9 cellular contexts compared by ENCODE assay signal in genomic region chr4:73055241-73055897, GRCh38. TPM values are rescaled to one million over a fixed set of nuclear protein-coding genes. Genes with fewer than 3 reads are reported as not detected.
DNase-seq lines count a peak whose midpoint lies in the region; ATAC-seq, FAIRE-seq and TF ChIP-seq lines count a peak whose summit lies in the region.
"Had no signal": no experiment of that assay in that cellular context is flagged by ENCODE, and none has a peak within 500 bp of the region (broad histone marks: within the 10 kb centered on the region; RNA-seq: fewer than 3 reads in every experiment).

No MANE protein-coding gene starts in this region.

- H3K27me3 Mint-ChIP-seq in CD8-positive, alpha-beta T cell (ENCODE audit: low read depth): no peaks in the 10 kb centered on the region
- no peaks in the 10 kb centered on the region for H3K27me3 Mint-ChIP-seq in activated T-helper 2 cell treated with anti-CD3 and anti-CD28 coated beads, Interferon-gamma antibody, Interleukin-2, Interleukin-4, amounts not matched to agents 10 μg/mL and 5 μg/mL and 100 μg/mL, durations not matched to agents 14 hours and 24 hours and 36 hours (ENCODE audit: low read depth)

- no peak for FAIRE-seq in RCC 7860 (lab: Jason Lieb, UNC)

- H3K4me1 Mint-ChIP-seq in CD8-positive, alpha-beta T cell (ENCODE audit: low read depth): no peaks in the 10 kb centered on the region
- H3K4me1 Mint-ChIP-seq in activated T-helper 2 cell treated with anti-CD3 and anti-CD28 coated beads, Interferon-gamma antibody, Interleukin-2, Interleukin-4, amounts not matched to agents 10 μg/mL and 5 μg/mL and 100 μg/mL, durations not matched to agents 14 hours and 24 hours and 36 hours (ENCODE audit: low read depth): peaks cover 7% of the 10 kb centered on the region

- CTCF ChIA-PET in CD8-positive, alpha-beta T cell (lab: Charles Lee): no interaction called here

- no peaks in the 10 kb centered on the region for H3K4me1 ChIP-seq in CD8-positive, alpha-beta T cell (ENCODE audit: insufficient read depth, low read length)

- no peaks in the 10 kb centered on the region for H3K27me3 ChIP-seq in CD8-positive, alpha-beta T cell (ENCODE audit: insufficient read depth, low read length)

- H3K4me3 ChIP-seq in CD8-positive, alpha-beta T cell (ENCODE audit: low read depth, low read length): no peak overlapping the region

- peaks cover 34% of the 10 kb centered on the region for H3K36me3 ChIP-seq in CD8-positive, alpha-beta T cell (ENCODE audit: insufficient read depth, low read length)

- H3K27ac ChIP-seq in CD8-positive, alpha-beta T cell (ENCODE audit: low read depth, low read length): no peak overlapping the region

- H3K4me3 Mint-ChIP-seq in CD8-positive, alpha-beta T cell: no peak overlapping the region
- no peak overlapping the region for H3K4me3 Mint-ChIP-seq in activated T-helper 2 cell treated with anti-CD3 and anti-CD28 coated beads, Interferon-gamma antibody, Interleukin-2, Interleukin-4, amounts not matched to agents 10 μg/mL and 5 μg/mL and 100 μg/mL, durations not matched to agents 14 hours and 24 hours and 36 hours (ENCODE audit: low read depth)

- TF ChIP-seq CTCF in CD8-positive, alpha-beta T cell (IDR thresholded peaks at IDR 0.05): no peak

- ATAC-seq in CD8-positive, alpha-beta T cell: no peak
- peak; percentile 72 for ATAC-seq in GM19372 (IDR thresholded peaks at IDR 0.05; ENCODE audit: low read depth, unreplicated experiment)
- ATAC-seq in HG02973 (IDR thresholded peaks at IDR 0.05; ENCODE audit: unreplicated experiment): peak; percentile 78
- ATAC-seq: Right ventricle myocardium inferior had no signal

- H3K36me3 Mint-ChIP-seq in CD8-positive, alpha-beta T cell: peaks cover 71% of the 10 kb centered on the region
- H3K36me3 Mint-ChIP-seq in activated T-helper 2 cell treated with anti-CD3 and anti-CD28 coated beads, Interferon-gamma antibody, Interleukin-2, Interleukin-4, amounts not matched to agents 10 μg/mL and 5 μg/mL and 100 μg/mL, durations not matched to agents 14 hours and 24 hours and 36 hours (ENCODE audit: low read depth): peaks cover 50% of the 10 kb centered on the region

- DNase-seq in CD8-positive, alpha-beta T cell: no peak
- no peak for DNase-seq in activated T-helper 2 cell treated with anti-CD3 and anti-CD28 coated beads, Interferon-gamma antibody, Interleukin-2, Interleukin-4, amounts not matched to agents 10 μg/mL and 5 μg/mL and 100 μg/mL, durations not matched to agents 14 hours and 24 hours and 36 hours (ENCODE audit: low spot score)
- no peak for DNase-seq in erythroblast (lab: John Stamatoyannopoulos, UW)
- DNase-seq in NCI-H1417 treated with DMSO at 0.1 percent for 48 hours (lab: John Stamatoyannopoulos, UW): no peak
- no peak for DNase-seq in DMS79 (lab: John Stamatoyannopoulos, UW)
- DNase-seq in RCC 7860 (ENCODE audit: low spot score): no peak

- POLR2A ChIA-PET in CD8-positive, alpha-beta T cell (lab: Charles Lee): no interaction called here

- H3K9me3 Mint-ChIP-seq in CD8-positive, alpha-beta T cell: no peaks in the 10 kb centered on the region
- H3K9me3 Mint-ChIP-seq in activated T-helper 2 cell treated with anti-CD3 and anti-CD28 coated beads, Interferon-gamma antibody, Interleukin-2, Interleukin-4, amounts not matched to agents 10 μg/mL and 5 μg/mL and 100 μg/mL, durations not matched to agents 14 hours and 24 hours and 36 hours: no peaks in the 10 kb centered on the region

- intact Hi-C loops in CD8-positive, alpha-beta T cell (cut with DNase I, micrococcal nuclease): no loop called here
- intact Hi-C loops in activated T-helper 2 cell treated with anti-CD3 and anti-CD28 coated beads, Interferon-gamma antibody, Interleukin-2, Interleukin-4, amounts not matched to agents 10 μg/mL and 5 μg/mL and 100 μg/mL, durations not matched to agents 14 hours and 24 hours and 36 hours (cut with micrococcal nuclease): no loop called here

- no peaks in the 10 kb centered on the region for H3K9me3 ChIP-seq in CD8-positive, alpha-beta T cell (ENCODE audit: low read length)

- H3K27ac Mint-ChIP-seq in CD8-positive, alpha-beta T cell: peak overlapping the region; percentile 55
- H3K27ac Mint-ChIP-seq in activated T-helper 2 cell treated with anti-CD3 and anti-CD28 coated beads, Interferon-gamma antibody, Interleukin-2, Interleukin-4, amounts not matched to agents 10 μg/mL and 5 μg/mL and 100 μg/mL, durations not matched to agents 14 hours and 24 hours and 36 hours: peak overlapping the region; percentile 55

- no peak for TF ChIP-seq POLR2A in erythroblast (IDR thresholded peaks at IDR 0.05; ENCODE audit: low read length)

RNA-seq across cellular contexts. Expression of gene COX18, which starts 14.1 kb away (rescaled TPM):
- total RNA-seq in CD8-positive, alpha-beta T cell: 1 to 10 TPM; 6.7 to 7.2 TPM
- total RNA-seq in activated T-helper 2 cell treated with anti-CD3 and anti-CD28 coated beads, Interferon-gamma antibody, Interleukin-2, Interleukin-4, amounts not matched to agents 10 μg/mL and 5 μg/mL and 100 μg/mL, durations not matched to agents 14 hours and 24 hours and 36 hours: 20.9 and 21.3 TPM in 2 replicates
